In genomic region chr3:157500232-157500631, GRCh38 we compare ENCODE assay signal across 11 cellular contexts. TPM values are rescaled to one million over a fixed set of nuclear protein-coding genes. Genes with fewer than 3 reads are reported as not detected.
DNase-seq lines count a peak whose midpoint lies in the region; ATAC-seq and TF ChIP-seq lines count a peak whose summit lies in the region.
"Had no signal": no experiment of that assay in that cellular context is flagged by ENCODE, and none has a peak within 500 bp of the region (broad histone marks: within the 10 kb centered on the region; RNA-seq: fewer than 3 reads in every experiment).

No MANE protein-coding gene starts in this region.

- H3K27me3 ChIP-seq in adipocyte (replicated peaks; ENCODE audit: control insufficient read depth, insufficient read depth, low read length): no peaks in the 10 kb centered on the region
- 0 out of 2 replicates have a peak, but pooled peaks cover 10% of the 10 kb centered on the region for H3K27me3 ChIP-seq in iPS-20b (ENCODE audit: insufficient read depth, low read length)

- DNase-seq in HEK293T (ENCODE audit: extremely low spot score) (no peak), adipocyte (ENCODE audit: low read depth) (no peak), sciatic nerve (ENCODE audit: low spot score) (no peak), immature natural killer cell (no peak), NCI-H345 treated with DMSO at 0.1 percent for 48 hours (lab: John Stamatoyannopoulos, UW; ENCODE audit: unreplicated experiment) (no peak), NCI-H128 (lab: John Stamatoyannopoulos, UW; ENCODE audit: unreplicated experiment) (no peak)
- DNase-seq in activated T-helper 1 cell treated with anti-CD3 and anti-CD28 coated beads, Interleukin-12 subunit alpha, Interleukin-12 subunit beta, Interleukin-2, Interleukin-4 antibody, amounts not matched to agents 30 ng/mL and 10 ng/mL and 1 ng/mL, durations not matched to agents 14 hours and 24 hours and 36 hours (ENCODE audit: low spot score): no peak
- DNase-seq: NCI-H2029, T-cell had no signal

- H3K4me1 Mint-ChIP-seq in immature natural killer cell: no peaks in the 10 kb centered on the region
- no peaks in the 10 kb centered on the region for H3K4me1 Mint-ChIP-seq in activated T-helper 1 cell treated with anti-CD3 and anti-CD28 coated beads, Interleukin-12 subunit alpha, Interleukin-12 subunit beta, Interleukin-2, Interleukin-4 antibody, amounts not matched to agents 30 ng/mL and 10 ng/mL and 1 ng/mL, durations not matched to agents 14 hours and 24 hours and 36 hours (ENCODE audit: low read depth)

- peak overlapping the region; percentile 58 for H3K27ac ChIP-seq in iPS-20b (ENCODE audit: low read length)

- peak overlapping the region; percentile 80 for H3K4me3 ChIP-seq in adipocyte (ENCODE audit: low read length)
- peak overlapping the region; percentile 63; the same call in 1 of the 2 replicates for H3K4me3 ChIP-seq in iPS-20b (ENCODE audit: low read length)
- H3K4me3 ChIP-seq: HAP-1 had no signal

- ATAC-seq in sciatic nerve: peak; percentile 37
- ATAC-seq: T-cell had no signal

- POLR2A ChIA-PET in HEK293T (lab: Yijun Ruan, JAX): no interaction called here

- peaks cover 2 to 15% (median 3%) of the 10 kb centered on the region in 3 donors for H3K27me3 Mint-ChIP-seq in immature natural killer cell (ENCODE audit: low read depth in 3 of 3)
- H3K27me3 Mint-ChIP-seq in activated T-helper 1 cell treated with anti-CD3 and anti-CD28 coated beads, Interleukin-12 subunit alpha, Interleukin-12 subunit beta, Interleukin-2, Interleukin-4 antibody, amounts not matched to agents 30 ng/mL and 10 ng/mL and 1 ng/mL, durations not matched to agents 14 hours and 24 hours and 36 hours (ENCODE audit: insufficient read depth): peaks cover 22% of the 10 kb centered on the region

- H3K9me3 Mint-ChIP-seq in immature natural killer cell: peaks cover 0 to 5% (median 1%) of the 10 kb centered on the region in 6 donors
- no peaks in the 10 kb centered on the region for H3K9me3 Mint-ChIP-seq in activated T-helper 1 cell treated with anti-CD3 and anti-CD28 coated beads, Interleukin-12 subunit alpha, Interleukin-12 subunit beta, Interleukin-2, Interleukin-4 antibody, amounts not matched to agents 30 ng/mL and 10 ng/mL and 1 ng/mL, durations not matched to agents 14 hours and 24 hours and 36 hours
- H3K9me3 Mint-ChIP-seq: T-cell had no signal

- H3K4me1 ChIP-seq in adipocyte (ENCODE audit: control insufficient read depth, insufficient read depth, low read length) (peaks cover 32% of the 10 kb centered on the region), iPS-20b (ENCODE audit: insufficient read depth, low read length) (peaks cover 44% of the 10 kb centered on the region)

- H3K9me3 ChIP-seq in adipocyte (ENCODE audit: control insufficient read depth, low read length) (no peaks in the 10 kb centered on the region), iPS-20b (ENCODE audit: insufficient read depth, low read depth, low read length) (no peaks in the 10 kb centered on the region)
- H3K9me3 ChIP-seq: HAP-1 had no signal

- no peak overlapping the region for H3K4me3 Mint-ChIP-seq in immature natural killer cell
- no peak overlapping the region for H3K4me3 Mint-ChIP-seq in activated T-helper 1 cell treated with anti-CD3 and anti-CD28 coated beads, Interleukin-12 subunit alpha, Interleukin-12 subunit beta, Interleukin-2, Interleukin-4 antibody, amounts not matched to agents 30 ng/mL and 10 ng/mL and 1 ng/mL, durations not matched to agents 14 hours and 24 hours and 36 hours

- intact Hi-C loops in sciatic nerve (cut with DNase I): no loop called here
- intact Hi-C loops in activated T-helper 1 cell treated with anti-CD3 and anti-CD28 coated beads, Interleukin-12 subunit alpha, Interleukin-12 subunit beta, Interleukin-2, Interleukin-4 antibody, amounts not matched to agents 30 ng/mL and 10 ng/mL and 1 ng/mL, durations not matched to agents 14 hours and 24 hours and 36 hours (cut with micrococcal nuclease): no loop called here

- no peak overlapping the region for H3K27ac Mint-ChIP-seq in immature natural killer cell
- H3K27ac Mint-ChIP-seq in activated T-helper 1 cell treated with anti-CD3 and anti-CD28 coated beads, Interleukin-12 subunit alpha, Interleukin-12 subunit beta, Interleukin-2, Interleukin-4 antibody, amounts not matched to agents 30 ng/mL and 10 ng/mL and 1 ng/mL, durations not matched to agents 14 hours and 24 hours and 36 hours: no peak overlapping the region
- H3K27ac Mint-ChIP-seq: T-cell had no signal

- H3K9ac ChIP-seq in adipocyte (ENCODE audit: low read length) (peak overlapping the region; percentile 61), iPS-20b (ENCODE audit: low read depth, low read length) (peak overlapping the region; percentile 49; the same call in 1 of the 2 replicates)

- H3K36me3 ChIP-seq in adipocyte (ENCODE audit: control insufficient read depth, insufficient read depth, low read length, severe bottlenecking) (no peaks in the 10 kb centered on the region), iPS-20b (ENCODE audit: insufficient read depth, low read depth, low read length) (no peaks in the 10 kb centered on the region)
- H3K36me3 ChIP-seq: HAP-1 had no signal

- no peaks in the 10 kb centered on the region for H3K36me3 Mint-ChIP-seq in immature natural killer cell
- H3K36me3 Mint-ChIP-seq in activated T-helper 1 cell treated with anti-CD3 and anti-CD28 coated beads, Interleukin-12 subunit alpha, Interleukin-12 subunit beta, Interleukin-2, Interleukin-4 antibody, amounts not matched to agents 30 ng/mL and 10 ng/mL and 1 ng/mL, durations not matched to agents 14 hours and 24 hours and 36 hours (ENCODE audit: low read depth): no peaks in the 10 kb centered on the region
- H3K36me3 Mint-ChIP-seq: T-cell had no signal

- CTCF ChIA-PET in HEK293T (lab: Yijun Ruan, JAX): interaction anchor here (0.6 kb wide), 1 partner anchor 217 kb away, joined by 3 read pairs; no protein-coding TSS in a partner anchor

TF ChIP-seq in HEK293T, 16 proteins besides CTCF, POLR2A, EP300 and RAD21:
- TF ChIP-seq ARNT (IDR thresholded peaks at IDR 0.05) (no peak), PKNOX1 (IDR thresholded peaks at IDR 0.05) (peak; percentile 63)

RNA-seq across cellular contexts. Expression of gene VEPH1, which starts 3.0 kb away (rescaled TPM):
- total RNA-seq in sciatic nerve: 1.0 TPM
- polyA plus RNA-seq in immature natural killer cell: under 1 TPM in 1 of 3 donors, not detected in 2; 0.94 TPM
- total RNA-seq in activated T-helper 1 cell treated with anti-CD3 and anti-CD28 coated beads, Interleukin-12 subunit alpha, Interleukin-12 subunit beta, Interleukin-2, Interleukin-4 antibody, amounts not matched to agents 30 ng/mL and 10 ng/mL and 1 ng/mL, durations not matched to agents 14 hours and 24 hours and 36 hours: not detected in 2 replicates
